8 cellular contexts compared by ENCODE assay signal in the genomic region with DNA sequence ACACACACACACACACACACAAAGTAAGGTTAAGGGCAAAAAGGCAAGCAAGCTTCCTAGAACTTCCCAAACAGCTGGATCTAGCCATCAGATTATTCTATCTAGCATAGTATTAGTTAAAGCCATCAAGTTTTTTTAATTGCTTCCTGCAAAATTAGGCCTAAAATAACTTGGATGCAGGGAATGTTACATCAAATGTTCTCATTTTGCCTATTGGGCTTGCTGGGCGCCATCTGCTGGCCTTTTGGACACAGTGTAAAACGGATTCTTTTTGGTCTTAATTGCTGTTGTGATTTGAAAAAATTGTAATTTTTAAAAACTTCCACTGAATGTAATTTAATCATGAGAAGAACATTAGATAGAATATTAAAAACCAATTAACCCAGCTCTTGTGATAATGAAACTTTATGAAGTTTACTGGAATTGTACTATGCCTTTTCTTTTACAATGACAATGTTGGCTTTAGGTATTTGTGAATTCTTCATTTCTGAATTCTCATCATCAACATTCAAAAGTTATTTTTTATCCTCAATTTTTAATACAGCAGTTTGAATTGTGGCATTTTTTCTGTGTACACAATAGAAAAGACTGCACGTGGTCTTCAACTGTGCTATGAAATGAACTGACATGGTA. TPM values are rescaled to one million over a fixed set of nuclear protein-coding genes. Genes with fewer than 3 reads are reported as not detected.
A peak's percentile ranks its signal among the peaks of the same experiment; 100 is the strongest.
DNase-seq lines count a peak whose midpoint lies in the region; ATAC-seq and TF ChIP-seq lines count a peak whose summit lies in the region.

No MANE protein-coding gene starts in this region.

- H3K9me3 ChIP-seq in OCI-LY7 (ENCODE audit: low read length) (no peaks in the 10 kb centered on the region), cardiac muscle cell (ENCODE audit: low read depth) (no peaks in the 10 kb centered on the region)

- DNase-seq in H7 = peak; percentile 37
- DNase-seq in OCI-LY7 (ENCODE audit: low spot score) = peak; percentile 52
- peak; percentile 41 for DNase-seq in activated naive CD8-positive, alpha-beta T cell treated with anti-CD3 and anti-CD28 coated beads, Interleukin-2, amount 50 U/mL, for 24 hours
- DNase-seq in cardiac muscle cell (ENCODE audit: low read depth in 1 of 2, low spot score in 1 of 2) = peak; percentile 66 to 82
- DNase-seq in retinal pigment epithelial cell (ENCODE audit: low read depth) = peak; percentile 15
- no peak for DNase-seq in stimulated activated naive B cell treated with anti-CD40 and anti-IgM and Interleukin-4, amounts not matched to agents 10 μg/mL and 1 μg/mL and 100 μg/mL, for 72 hours

- H3K27me3 Mint-ChIP-seq in activated naive CD8-positive, alpha-beta T cell treated with anti-CD3 and anti-CD28 coated beads, Interleukin-2, amount 50 U/mL, for 24 hours = no peaks in the 10 kb centered on the region
- H3K27me3 Mint-ChIP-seq in stimulated activated naive B cell treated with anti-CD40 and anti-IgM and Interleukin-4, amounts not matched to agents 10 μg/mL and 1 μg/mL and 100 μg/mL, for 72 hours = no peaks in the 10 kb centered on the region

- H3K36me3 ChIP-seq in H7 (replicated peaks; ENCODE audit: control insufficient read depth, insufficient read depth, low read length) (no peaks in the 10 kb centered on the region), OCI-LY7 (ENCODE audit: insufficient read depth, low read length) (no peaks in the 10 kb centered on the region), cardiac muscle cell (peaks cover 2% of the 10 kb centered on the region)

- intact Hi-C loops in OCI-LY7 (cut with micrococcal nuclease; ENCODE audit: unreplicated experiment) = loop anchor here (1.0 to 2.0 kb wide), 2 partner anchors 449 to 810 kb away; no protein-coding TSS in a partner anchor

- H2AFZ ChIP-seq in OCI-LY7 (ENCODE audit: low read length) = no peak overlapping the region

- CTCF ChIA-PET in OCI-LY7 (lab: Charles Lee; ENCODE audit: unreplicated experiment) = interaction anchor here (0.6 to 0.7 kb wide), 7 partner anchors 21 to 732 kb away, joined by 3 to 5 read pairs (median 4); no protein-coding TSS in a partner anchor

- H3K9me3 Mint-ChIP-seq in activated naive CD8-positive, alpha-beta T cell treated with anti-CD3 and anti-CD28 coated beads, Interleukin-2, amount 50 U/mL, for 24 hours = no peaks in the 10 kb centered on the region
- H3K9me3 Mint-ChIP-seq in stimulated activated naive B cell treated with anti-CD40 and anti-IgM and Interleukin-4, amounts not matched to agents 10 μg/mL and 1 μg/mL and 100 μg/mL, for 72 hours = no peaks in the 10 kb centered on the region

- H4K20me1 ChIP-seq in OCI-LY7 (ENCODE audit: insufficient read depth, low read length) = 0 out of 2 replicates have a peak, but pooled peaks cover 6% of the 10 kb centered on the region

- H3K36me3 Mint-ChIP-seq in activated naive CD8-positive, alpha-beta T cell treated with anti-CD3 and anti-CD28 coated beads, Interleukin-2, amount 50 U/mL, for 24 hours (ENCODE audit: low read depth) = peaks cover 16% of the 10 kb centered on the region
- peaks cover 8 to 18% of the 10 kb centered on the region in 2 donors for H3K36me3 Mint-ChIP-seq in stimulated activated naive B cell treated with anti-CD40 and anti-IgM and Interleukin-4, amounts not matched to agents 10 μg/mL and 1 μg/mL and 100 μg/mL, for 72 hours

- no peak overlapping the region for H3K4me3 Mint-ChIP-seq in activated naive CD8-positive, alpha-beta T cell treated with anti-CD3 and anti-CD28 coated beads, Interleukin-2, amount 50 U/mL, for 24 hours
- H3K4me3 Mint-ChIP-seq in stimulated activated naive B cell treated with anti-CD40 and anti-IgM and Interleukin-4, amounts not matched to agents 10 μg/mL and 1 μg/mL and 100 μg/mL, for 72 hours = no peak overlapping the region

- H3K4me1 Mint-ChIP-seq in activated naive CD8-positive, alpha-beta T cell treated with anti-CD3 and anti-CD28 coated beads, Interleukin-2, amount 50 U/mL, for 24 hours = peaks cover 45% of the 10 kb centered on the region
- H3K4me1 Mint-ChIP-seq in stimulated activated naive B cell treated with anti-CD40 and anti-IgM and Interleukin-4, amounts not matched to agents 10 μg/mL and 1 μg/mL and 100 μg/mL, for 72 hours = peaks cover 21 to 25% of the 10 kb centered on the region in 2 donors

- H3K9me2 ChIP-seq in OCI-LY7 (ENCODE audit: insufficient read depth, low read length) = no peaks in the 10 kb centered on the region

- H3K4me3 ChIP-seq in H7 (ENCODE audit: insufficient read depth, low read depth, low read length) = no peak overlapping the region
- no peak overlapping the region for H3K4me3 ChIP-seq in OCI-LY7 (ENCODE audit: low read depth, low read length, poor library complexity, severe bottlenecking)
- H3K4me3 ChIP-seq in cardiac muscle cell = no peak overlapping the region
- no peak overlapping the region for H3K4me3 ChIP-seq in retinal pigment epithelial cell (ENCODE audit: low read length)

- H3K27me3 ChIP-seq in H7 (ENCODE audit: control insufficient read depth, insufficient read depth, low read length) = no peaks in the 10 kb centered on the region
- no peaks in the 10 kb centered on the region for H3K27me3 ChIP-seq in cardiac muscle cell

- H3K27ac ChIP-seq in C4-2B (no peak overlapping the region), OCI-LY7 (ENCODE audit: low read depth, low read length, poor library complexity, severe bottlenecking) (no peak overlapping the region), cardiac muscle cell (no peak overlapping the region)

- TF ChIP-seq CTCF in C4-2B (conservative IDR thresholded peaks at IDR 0.05) = peak; percentile 86
- peak; percentile 98 for TF ChIP-seq CTCF in OCI-LY7 (conservative IDR thresholded peaks at IDR 0.05; ENCODE audit: low read length)
- TF ChIP-seq CTCF in cardiac muscle cell (IDR thresholded peaks at IDR 0.05; ENCODE audit: low read depth, low read length) = peak; percentile 84
- peak; percentile 88 for TF ChIP-seq CTCF in retinal pigment epithelial cell (conservative IDR thresholded peaks at IDR 0.05; ENCODE audit: low read depth, low read length)

- H3K79me2 ChIP-seq in OCI-LY7 (ENCODE audit: insufficient read depth, low read depth, low read length) = no peaks in the 10 kb centered on the region

- no peak overlapping the region for H3K4me2 ChIP-seq in OCI-LY7 (ENCODE audit: low read length)

- POLR2A ChIA-PET in OCI-LY7 (lab: Charles Lee) = interaction anchor here (0.7 to 1.3 kb wide), 3 partner anchors 10 to 1031 kb away, joined by 3 read pairs; no protein-coding TSS in a partner anchor

- no peak for ATAC-seq in activated naive CD8-positive, alpha-beta T cell treated with anti-CD3 and anti-CD28 coated beads, Interleukin-2, amount 50 U/mL, for 24 hours
- no peak for ATAC-seq in GM21723 (IDR thresholded peaks at IDR 0.05; ENCODE audit: unreplicated experiment)
- no peak for ATAC-seq in stimulated activated naive B cell treated with anti-CD40 and anti-IgM and Interleukin-4, amounts not matched to agents 10 μg/mL and 1 μg/mL and 100 μg/mL, for 72 hours (replicated peaks)

- no peak overlapping the region for H3K27ac Mint-ChIP-seq in activated naive CD8-positive, alpha-beta T cell treated with anti-CD3 and anti-CD28 coated beads, Interleukin-2, amount 50 U/mL, for 24 hours
- H3K27ac Mint-ChIP-seq in stimulated activated naive B cell treated with anti-CD40 and anti-IgM and Interleukin-4, amounts not matched to agents 10 μg/mL and 1 μg/mL and 100 μg/mL, for 72 hours = no peak overlapping the region

- BruUV-seq in OCI-LY7 (replicated peaks; lab: Mats Ljungman, UMichigan) = no TSS peak

- H3K4me1 ChIP-seq in OCI-LY7 (ENCODE audit: insufficient read depth, low read length, poor library complexity, severe bottlenecking) (no peaks in the 10 kb centered on the region), cardiac muscle cell (ENCODE audit: low read depth) (peaks cover 14% of the 10 kb centered on the region)

RNA-seq across cellular contexts. Expression of a gene that starts 6.8 kb away (rescaled TPM):
- total RNA-seq in H7 (2014; rRNA removed; shearing (Covaris generic)) = 14.6 and 16.7 TPM in 2 replicates
- total RNA-seq in OCI-LY7 (2014; rRNA removed; shearing (Covaris generic)) = 1.0 and 1.4 TPM in 2 replicates
- total RNA-seq in OCI-LY7 (2022) (5.6 and 5.9 TPM in 2 replicates), cardiac muscle cell (8.7 and 9.1 TPM in 2 replicates)
- polyA plus RNA-seq in cardiac muscle cell = 33.0 and 45.9 TPM in 2 replicates

RNA-seq across cellular contexts. Expression of a gene that starts 7.9 kb away (rescaled TPM):
- total RNA-seq in H7 (2014; rRNA removed; shearing (Covaris generic)) = 3.9 TPM in 2 replicates
- 3.4 and 4.1 TPM in 2 replicates for total RNA-seq in OCI-LY7 (2014; rRNA removed; shearing (Covaris generic))
- total RNA-seq in OCI-LY7 (2022) = 8.7 and 9.2 TPM in 2 replicates
- total RNA-seq in cardiac muscle cell = 3.3 and 4.1 TPM in 2 replicates
- polyA plus RNA-seq in cardiac muscle cell = 2.5 and 2.7 TPM in 2 replicates
